20 cellular contexts compared by ENCODE assay signal in the genomic region with DNA sequence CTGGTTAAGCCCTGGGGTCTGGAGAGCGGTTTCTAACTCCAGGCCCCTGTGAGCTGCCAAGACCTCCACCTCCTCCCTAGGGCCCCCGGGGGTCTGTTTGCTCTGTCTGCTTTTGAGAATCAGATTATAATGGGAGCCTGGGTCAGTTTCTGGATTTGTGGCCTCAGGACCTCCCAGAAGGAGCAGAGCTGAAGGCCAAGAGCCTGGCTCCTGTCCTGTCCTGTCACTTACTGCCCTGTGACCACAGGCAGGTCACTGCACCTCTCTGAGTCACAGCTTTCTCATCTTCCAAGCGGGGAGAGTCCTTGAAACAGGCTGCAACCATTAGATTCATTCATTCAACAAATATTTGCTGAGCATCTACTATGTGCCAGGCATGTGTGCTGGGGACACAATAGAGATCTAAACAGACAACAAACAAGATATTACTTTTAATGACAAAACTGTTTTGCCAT.
DNase-seq lines count a peak whose midpoint lies in the region; ATAC-seq and TF ChIP-seq lines count a peak whose summit lies in the region.
"Had no signal": no experiment of that assay in that cellular context is flagged by ENCODE, and none has a peak within 500 bp of the region (broad histone marks: within the 10 kb centered on the region; RNA-seq: fewer than 3 reads in every experiment).

No MANE protein-coding gene starts in this region.

- 0 out of 2 replicates have a peak, but pooled peaks cover 13% of the 10 kb centered on the region for H3K27me3 ChIP-seq in BLaER1
- H3K27me3 ChIP-seq in HCT116 (ENCODE audit: insufficient read depth, low read length): no peaks in the 10 kb centered on the region
- H3K27me3 ChIP-seq in adrenal gland: peaks cover 9% of the 10 kb centered on the region
- H3K27me3 ChIP-seq: SJSA1 had no signal

- H3K79me2 ChIP-seq in HCT116 (ENCODE audit: insufficient read depth, low read length): no peaks in the 10 kb centered on the region

- DNase-seq in HCT116 (ENCODE audit: low read depth, low spot score) (no peak), adrenal gland (peak in 4 of 7 donors; percentile 37 to 65 (median 56)), GM03348 (ENCODE audit: low spot score) (no peak), cerebellar cortex (ENCODE audit: low spot score) (no peak)
- DNase-seq: ACHN; CD4-positive, alpha-beta memory T cell; DMS79; GM23248; Karpas-422; MM.1S; NCI-H1092 treated with DMSO at 0.1 percent for 48 hours; NCI-H2107; NCI-H345; NCI-H526 treated with DMSO at 0.1 percent for 48 hours had no signal

- peaks cover 93% of the 10 kb centered on the region for H3K4me1 ChIP-seq in BLaER1
- H3K4me1 ChIP-seq in HCT116 (ENCODE audit: control insufficient read depth in 1 of 2, insufficient read depth in 2 of 2, low read length in 2 of 2): peaks cover 3 to 33% of the 10 kb centered on the region in 2 experiments; a peak in 3 of 4 replicates
- H3K4me1 ChIP-seq in adrenal gland (replicated peaks in 1 of 2): peaks cover 9 to 12% of the 10 kb centered on the region in 2 donors
- peaks cover 10% of the 10 kb centered on the region for H3K4me1 ChIP-seq in mesodermal cell (ENCODE audit: control insufficient read depth, insufficient read depth, low read length, poor library complexity, severe bottlenecking)

- H3K36me3 ChIP-seq in BLaER1 (no peaks in the 10 kb centered on the region), HCT116 (ENCODE audit: control insufficient read depth in 1 of 2, insufficient read depth in 2 of 2, low read length in 2 of 2) (no peaks in the 10 kb centered on the region), adrenal gland (replicated peaks in 1 of 2) (no peaks in the 10 kb centered on the region), mesodermal cell (ENCODE audit: control insufficient read depth, insufficient read depth, low read length) (no peaks in the 10 kb centered on the region)
- H3K36me3 ChIP-seq: SJSA1 had no signal

- TF ChIP-seq CTCF in HCT116 (IDR thresholded peaks at IDR 0.05 in 2 of 3, conservative IDR thresholded peaks at IDR 0.05 in 1 of 3; ENCODE audit: borderline replicate concordance in 1 of 3, insufficient read depth in 1 of 3, low read depth in 2 of 3, low read length in 2 of 3) (no peak), adrenal gland (IDR thresholded peaks at IDR 0.05) (no peak)

- ATAC-seq in HCT116 (peak; percentile 36; the same call in 1 of the 2 replicates), GM21367 (IDR thresholded peaks at IDR 0.05; ENCODE audit: unreplicated experiment) (no peak)
- ATAC-seq: GM12878 had no signal

- WGBS in adrenal gland, 4 donors: 53 to 75% (median 70%) methylated on average over 1 to 3 of the region's 3 CpGs
- 71 to 88% methylated on average over 1 to 2 of the region's 3 CpGs for WGBS in mesodermal cell (ENCODE audit: insufficient coverage in 2 of 2), 2 experiments

- H4K20me1 ChIP-seq in BLaER1: peaks cover 28% of the 10 kb centered on the region
- no peaks in the 10 kb centered on the region for H4K20me1 ChIP-seq in HCT116 (ENCODE audit: insufficient read depth)

- POLR2A ChIA-PET in HCT116 (lab: Charles Lee): no interaction called here

- H2AFZ ChIP-seq in HCT116 (ENCODE audit: low read depth, low read length, poor library complexity, severe bottlenecking): no peak overlapping the region
- H2AFZ ChIP-seq: GM23248 had no signal

- no TSS peak for BruUV-seq in HCT116 (replicated peaks; lab: Mats Ljungman, UMichigan)

- CTCF ChIA-PET in HCT116 (lab: Charles Lee): interaction anchor here (0.9 to 1.9 kb wide), 2 partner anchors 9 to 222 kb away, joined by 3 to 5 read pairs; no protein-coding TSS in a partner anchor

- no peak for TF ChIP-seq POLR2A in HCT116 (IDR thresholded peaks at IDR 0.05; ENCODE audit: borderline replicate concordance, extremely low read depth, insufficient read depth, insufficient read length)
- TF ChIP-seq POLR2A in adrenal gland (IDR thresholded peaks at IDR 0.05): no peak

- H3K4me3 ChIP-seq in BLaER1 (no peak overlapping the region; the same call in 1 of the 2 replicates), HCT116 (replicated peaks in 1 of 2; ENCODE audit: low read depth in 1 of 2, low read length in 2 of 2) (no peak overlapping the region), adrenal gland (no peak overlapping the region), mesodermal cell (ENCODE audit: extremely low read depth, insufficient read depth, low read length, poor library complexity, severe bottlenecking) (no peak overlapping the region)
- H3K4me3 ChIP-seq: GM12878, GM23248, SJSA1 had no signal

- no peak for TF ChIP-seq RAD21 in HCT116 (IDR thresholded peaks at IDR 0.05; ENCODE audit: low read depth)

- RAD21 ChIA-PET in HCT116 (lab: Charles Lee; ENCODE audit: low non-redundant PET in 1 of 2, low total read pairs in 2 of 2, uncharacterized antibody in 2 of 2, unreplicated experiment in 2 of 2): no interaction called here

- H3K9ac ChIP-seq in BLaER1 (peak overlapping the region; percentile 7; the same call in 1 of the 2 replicates), HCT116 (ENCODE audit: low read length) (no peak overlapping the region)
- H3K9ac ChIP-seq: GM23248 had no signal

- intact Hi-C loops in HCT116 (cut with micrococcal nuclease) (no loop called here), adrenal gland (cut with DNase I) (no loop called here)

- peak overlapping the region; percentile 61; the same call in 1 of the 2 replicates for H3K27ac ChIP-seq in BLaER1
- H3K27ac ChIP-seq in HCT116 (ENCODE audit: low read depth, low read length): no peak overlapping the region
- no peak overlapping the region for H3K27ac ChIP-seq in adrenal gland
- peak overlapping the region; percentile 95 for H3K27ac ChIP-seq in mesodermal cell (ENCODE audit: low read depth, low read length, severe bottlenecking)
- H3K27ac ChIP-seq: GM23248, RWPE1, SJSA1 had no signal

- no peaks in the 10 kb centered on the region for H3K9me2 ChIP-seq in HCT116 (ENCODE audit: insufficient read depth)

- peak overlapping the region; percentile 87 for H3K4me2 ChIP-seq in BLaER1
- peak overlapping the region; percentile 30; the same call in 1 of the 2 replicates for H3K4me2 ChIP-seq in HCT116 (ENCODE audit: low read length)

- H3K9me3 ChIP-seq in BLaER1: no peaks in the 10 kb centered on the region
- H3K9me3 ChIP-seq in HCT116 (ENCODE audit: control insufficient read depth in 1 of 2, insufficient read depth in 1 of 2, low read depth in 1 of 2, low read length in 2 of 2): no peaks in the 10 kb centered on the region
- H3K9me3 ChIP-seq in adrenal gland (replicated peaks in 1 of 3): no peaks in the 10 kb centered on the region
- H3K9me3 ChIP-seq in mesodermal cell (ENCODE audit: control insufficient read depth, low read length): no peaks in the 10 kb centered on the region
- H3K9me3 ChIP-seq: SJSA1 had no signal

TF ChIP-seq in HCT116, 20 proteins besides CTCF, POLR2A, EP300 and RAD21 (continues in another document):
- TF ChIP-seq ZNF274 (IDR thresholded peaks at IDR 0.05; ENCODE audit: low read depth, low read length) (no peak), TCF7L2 (IDR thresholded peaks at IDR 0.05; ENCODE audit: borderline replicate concordance, extremely low read depth, insufficient read depth, insufficient read length) (no peak), SRF (IDR thresholded peaks at IDR 0.05; ENCODE audit: low read depth) (no peak), EZH2phosphoT487 (IDR thresholded peaks at IDR 0.05; ENCODE audit: borderline replicate concordance) (no peak), FOSL1 (IDR thresholded peaks at IDR 0.05; ENCODE audit: low read depth) (no peak), EGR1 (IDR thresholded peaks at IDR 0.05; ENCODE audit: low read depth) (no peak), POLR2AphosphoS5 (IDR thresholded peaks at IDR 0.05; ENCODE audit: low read depth, low read length) (no peak), ELF1 (IDR thresholded peaks at IDR 0.05; ENCODE audit: borderline replicate concordance, low read depth) (no peak), CBX3 (IDR thresholded peaks at IDR 0.05; ENCODE audit: low read depth) (no peak), YY1 (IDR thresholded peaks at IDR 0.05; ENCODE audit: extremely low read depth, insufficient replicate concordance, low read depth, low read length) (no peak), SP1 (IDR thresholded peaks at IDR 0.05; ENCODE audit: low read depth) (no peak)
- TF ChIP-seq, protein P1, sequence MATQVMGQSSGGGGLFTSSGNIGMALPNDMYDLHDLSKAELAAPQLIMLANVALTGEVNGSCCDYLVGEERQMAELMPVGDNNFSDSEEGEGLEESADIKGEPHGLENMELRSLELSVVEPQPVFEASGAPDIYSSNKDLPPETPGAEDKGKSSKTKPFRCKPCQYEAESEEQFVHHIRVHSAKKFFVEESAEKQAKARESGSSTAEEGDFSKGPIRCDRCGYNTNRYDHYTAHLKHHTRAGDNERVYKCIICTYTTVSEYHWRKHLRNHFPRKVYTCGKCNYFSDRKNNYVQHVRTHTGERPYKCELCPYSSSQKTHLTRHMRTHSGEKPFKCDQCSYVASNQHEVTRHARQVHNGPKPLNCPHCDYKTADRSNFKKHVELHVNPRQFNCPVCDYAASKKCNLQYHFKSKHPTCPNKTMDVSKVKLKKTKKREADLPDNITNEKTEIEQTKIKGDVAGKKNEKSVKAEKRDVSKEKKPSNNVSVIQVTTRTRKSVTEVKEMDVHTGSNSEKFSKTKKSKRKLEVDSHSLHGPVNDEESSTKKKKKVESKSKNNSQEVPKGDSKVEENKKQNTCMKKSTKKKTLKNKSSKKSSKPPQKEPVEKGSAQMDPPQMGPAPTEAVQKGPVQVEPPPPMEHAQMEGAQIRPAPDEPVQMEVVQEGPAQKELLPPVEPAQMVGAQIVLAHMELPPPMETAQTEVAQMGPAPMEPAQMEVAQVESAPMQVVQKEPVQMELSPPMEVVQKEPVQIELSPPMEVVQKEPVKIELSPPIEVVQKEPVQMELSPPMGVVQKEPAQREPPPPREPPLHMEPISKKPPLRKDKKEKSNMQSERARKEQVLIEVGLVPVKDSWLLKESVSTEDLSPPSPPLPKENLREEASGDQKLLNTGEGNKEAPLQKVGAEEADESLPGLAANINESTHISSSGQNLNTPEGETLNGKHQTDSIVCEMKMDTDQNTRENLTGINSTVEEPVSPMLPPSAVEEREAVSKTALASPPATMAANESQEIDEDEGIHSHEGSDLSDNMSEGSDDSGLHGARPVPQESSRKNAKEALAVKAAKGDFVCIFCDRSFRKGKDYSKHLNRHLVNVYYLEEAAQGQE (IDR thresholded peaks at IDR 0.05; ENCODE audit: low read depth): no peak
- TF ChIP-seq, protein P2, sequence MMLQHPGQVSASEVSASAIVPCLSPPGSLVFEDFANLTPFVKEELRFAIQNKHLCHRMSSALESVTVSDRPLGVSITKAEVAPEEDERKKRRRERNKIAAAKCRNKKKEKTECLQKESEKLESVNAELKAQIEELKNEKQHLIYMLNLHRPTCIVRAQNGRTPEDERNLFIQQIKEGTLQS (IDR thresholded peaks at IDR 0.05): no peak

Comparison
In these comparisons a context has a peak if more than half of its experiments do, and no peak if none do; other contexts are left out.
1. H3K27ac ChIP-seq: peak in BLaER1 (single experiment) and mesodermal cell (single experiment); none in HCT116 (single experiment) and adrenal gland (0 of 5).
2. DNase-seq: peak in adrenal gland (4 of 7); none in HCT116 (single experiment), GM03348 (single experiment) and cerebellar cortex (single experiment).